Comparison of ENCODE assay signal across 1 cellular context in genomic region chr20:37417146-37417856, GRCh38.
TF ChIP-seq lines count a peak whose summit lies in the region.

No MANE protein-coding gene starts in this region.

TF ChIP-seq in HEK293, 187 proteins besides CTCF, POLR2A, EP300 and RAD21 (continued from another document):
- TF ChIP-seq ZBTB6 (tag by site-specific recombination; IDR thresholded peaks at IDR 0.05) (no peak), MZF1 (tag by site-specific recombination; IDR thresholded peaks at IDR 0.05; ENCODE audit: borderline replicate concordance) (no peak), ZNF707 (tag by site-specific recombination; IDR thresholded peaks at IDR 0.05) (no peak), ZNF169 (tag by site-specific recombination; IDR thresholded peaks at IDR 0.05) (no peak), GLIS2 (tag by site-specific recombination; IDR thresholded peaks at IDR 0.05) (0 out of 2 replicates have a peak, but pooled peaks have one; percentile 24), PRDM2 (tag by site-specific recombination; IDR thresholded peaks at IDR 0.05; ENCODE audit: borderline replicate concordance) (no peak), KLF1 (tag by site-specific recombination; IDR thresholded peaks at IDR 0.05) (peak; percentile 54)
